11 cellular contexts compared by ENCODE assay signal in the genomic region with DNA sequence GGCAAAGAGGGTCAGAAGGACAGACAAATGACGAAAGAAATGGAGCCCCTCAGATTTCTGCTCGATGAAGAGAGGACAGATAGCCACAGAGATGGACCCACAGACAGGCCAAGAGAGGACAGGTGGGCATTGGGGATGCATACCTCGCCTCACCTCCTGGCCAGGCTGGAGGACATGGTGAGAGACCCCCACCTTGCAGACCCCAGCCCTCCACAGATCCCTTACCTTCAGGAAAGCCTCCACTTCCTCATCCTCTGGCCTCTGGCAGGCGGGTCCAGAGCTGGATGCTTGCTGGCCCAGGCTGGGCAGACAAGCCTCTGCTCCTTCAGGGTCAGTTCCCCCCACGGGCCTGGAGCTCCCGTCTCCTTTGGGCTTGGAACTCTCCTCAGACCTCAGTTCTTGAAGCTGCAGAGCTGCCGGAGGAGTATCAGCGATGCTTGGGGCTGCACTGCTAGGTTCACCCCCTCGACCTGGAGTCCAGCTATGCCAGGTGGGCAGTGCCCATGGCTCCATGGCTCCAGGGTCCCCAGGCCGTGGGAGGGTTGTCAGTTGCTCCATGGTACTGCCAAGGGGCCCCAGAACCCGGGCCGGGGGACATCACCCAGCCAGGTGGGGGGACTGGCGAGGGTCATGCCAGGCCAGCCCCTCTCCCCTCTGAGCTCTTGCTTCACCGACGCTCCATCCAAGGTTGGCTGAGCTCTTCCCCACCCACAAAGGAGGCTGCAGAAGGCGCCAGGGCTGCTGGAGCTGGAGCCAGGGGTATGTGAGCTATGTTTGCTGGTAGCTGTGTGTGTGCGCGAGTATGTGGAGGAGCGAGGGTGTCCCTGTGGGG. TPM values are rescaled to one million over a fixed set of nuclear protein-coding genes. Genes with fewer than 3 reads are reported as not detected.
DNase-seq lines count a peak whose midpoint lies in the region; ATAC-seq and TF ChIP-seq lines count a peak whose summit lies in the region.
"Had no signal": no experiment of that assay in that cellular context is flagged by ENCODE, and none has a peak within 500 bp of the region (broad histone marks: within the 10 kb centered on the region; RNA-seq: fewer than 3 reads in every experiment).

No MANE protein-coding gene starts in this region.

- no peak overlapping the region for H4K5ac ChIP-seq in H9 (ENCODE audit: insufficient read length, low read depth, low read length)

- no peaks in the 10 kb centered on the region for H3K9me3 ChIP-seq in Caco-2
- H3K9me3 ChIP-seq in H9 (ENCODE audit: control insufficient read depth, low read depth, low read length), result no peaks in the 10 kb centered on the region
- no peaks in the 10 kb centered on the region for H3K9me3 ChIP-seq in body of pancreas

- no peaks in the 10 kb centered on the region for H3K79me1 ChIP-seq in H9 (ENCODE audit: insufficient read depth, low read depth, low read length, poor library complexity, severe bottlenecking)

- BruUV-seq in Caco-2 (replicated peaks; lab: Mats Ljungman, UMichigan), result no TSS peak

- H3K4ac ChIP-seq in H9 (ENCODE audit: low read depth, low read length), result no peak overlapping the region

- peak overlapping the region; percentile 44 for H3K18ac ChIP-seq in H9 (ENCODE audit: insufficient read length, low read depth, low read length)

- intact Hi-C loops in Caco-2 (cut with micrococcal nuclease; ENCODE audit: unreplicated experiment), result no loop called here
- intact Hi-C loops in activated T-helper 1 cell treated with anti-CD3 and anti-CD28 coated beads, Interleukin-12 subunit alpha, Interleukin-12 subunit beta, Interleukin-2, Interleukin-4 antibody, amounts not matched to agents 30 ng/mL and 10 ng/mL and 1 ng/mL, durations not matched to agents 14 hours and 24 hours and 36 hours (cut with micrococcal nuclease), result loop anchor here (1.0 to 2.0 kb wide), 3 partner anchors 90 to 245 kb away; a partner anchor contains a TSS
- intact Hi-C loops in body of pancreas (cut with DNase I), result no loop called here

- in situ Hi-C loops in GM13976 (cut with MboI; ENCODE audit: low sequenced_read_pairs, unreplicated experiment), result no loop called here

- POLR2A ChIA-PET in Caco-2 (lab: Charles Lee), result interaction anchor here (0.5 kb wide), 1 partner anchor 96 kb away, joined by 4 read pairs; no protein-coding TSS in a partner anchor

- no peak overlapping the region for H2AK5ac ChIP-seq in H9 (ENCODE audit: insufficient read length, low read length)

- H3K36me3 Mint-ChIP-seq in Caco-2 (ENCODE audit: insufficient read depth, unreplicated experiment), result peaks cover 15% of the 10 kb centered on the region
- no peaks in the 10 kb centered on the region; a peak in 1 of 7 replicates for H3K36me3 Mint-ChIP-seq in H9 (ENCODE audit: insufficient read depth in 1 of 3, low read depth in 3 of 3)
- H3K36me3 Mint-ChIP-seq in activated T-helper 1 cell treated with anti-CD3 and anti-CD28 coated beads, Interleukin-12 subunit alpha, Interleukin-12 subunit beta, Interleukin-2, Interleukin-4 antibody, amounts not matched to agents 30 ng/mL and 10 ng/mL and 1 ng/mL, durations not matched to agents 14 hours and 24 hours and 36 hours (ENCODE audit: low read depth), result peaks cover 41% of the 10 kb centered on the region
- peaks cover 21% of the 10 kb centered on the region for H3K36me3 Mint-ChIP-seq in natural killer cell treated with Interleukin-12 subunit alpha and Interleukin-12 subunit beta and Interleukin-15 and Interleukin-18, amount 100 ng/mL, for 72 hours

- H2AFZ ChIP-seq in H9 (ENCODE audit: low read length), result no peak overlapping the region

- no peak overlapping the region for H2BK5ac ChIP-seq in H9 (ENCODE audit: insufficient read length, low read length)

- H2BK120ac ChIP-seq in H9 (ENCODE audit: low read depth, low read length, poor library complexity, severe bottlenecking), result no peak overlapping the region

- peak overlapping the region; percentile 16; the same call in 1 of the 2 replicates for H3K14ac ChIP-seq in H9 (ENCODE audit: insufficient read depth, low read length)

- H3K4me1 Mint-ChIP-seq in Caco-2 (ENCODE audit: low read depth, unreplicated experiment), result peaks cover 14% of the 10 kb centered on the region
- peaks cover 48 to 62% of the 10 kb centered on the region in 2 experiments for H3K4me1 Mint-ChIP-seq in H9
- peaks cover 44% of the 10 kb centered on the region for H3K4me1 Mint-ChIP-seq in activated T-helper 1 cell treated with anti-CD3 and anti-CD28 coated beads, Interleukin-12 subunit alpha, Interleukin-12 subunit beta, Interleukin-2, Interleukin-4 antibody, amounts not matched to agents 30 ng/mL and 10 ng/mL and 1 ng/mL, durations not matched to agents 14 hours and 24 hours and 36 hours (ENCODE audit: low read depth)
- H3K4me1 Mint-ChIP-seq in natural killer cell treated with Interleukin-12 subunit alpha and Interleukin-12 subunit beta and Interleukin-15 and Interleukin-18, amount 100 ng/mL, for 72 hours (ENCODE audit: low read depth in 2 of 2), result peaks cover 65 to 73% of the 10 kb centered on the region in 2 donors

- H3K23me2 ChIP-seq in H9 (ENCODE audit: insufficient read length, low read depth, low read length, poor library complexity, severe bottlenecking), result peaks cover 12% of the 10 kb centered on the region

- no peak for ATAC-seq in natural killer cell treated with Interleukin-12 subunit alpha and Interleukin-12 subunit beta and Interleukin-15 and Interleukin-18, amount 100 ng/mL, for 72 hours
- ATAC-seq in body of pancreas, result no peak

- CTCF ChIA-PET in Caco-2 (lab: Charles Lee), result interaction anchor here (1.0 kb wide), 2 partner anchors 10 to 90 kb away, joined by 4 read pairs; a partner anchor contains a TSS

- H3K4me3 ChIP-seq in Caco-2 (ENCODE audit: low read depth, low read length), result no peak overlapping the region
- H3K4me3 ChIP-seq in body of pancreas, result no peak overlapping the region

- H3K36me3 ChIP-seq in Caco-2 (ENCODE audit: control insufficient read depth, insufficient read depth, low read length) (no peaks in the 10 kb centered on the region), body of pancreas (replicated peaks in 1 of 2; ENCODE audit: insufficient read depth in 1 of 2, low read depth in 2 of 2) (no peaks in the 10 kb centered on the region)

- H3K9me3 Mint-ChIP-seq in Caco-2 (ENCODE audit: unreplicated experiment) (no peaks in the 10 kb centered on the region), H9 (no peaks in the 10 kb centered on the region)
- H3K9me3 Mint-ChIP-seq in activated T-helper 1 cell treated with anti-CD3 and anti-CD28 coated beads, Interleukin-12 subunit alpha, Interleukin-12 subunit beta, Interleukin-2, Interleukin-4 antibody, amounts not matched to agents 30 ng/mL and 10 ng/mL and 1 ng/mL, durations not matched to agents 14 hours and 24 hours and 36 hours, result no peaks in the 10 kb centered on the region
- H3K9me3 Mint-ChIP-seq in natural killer cell treated with Interleukin-12 subunit alpha and Interleukin-12 subunit beta and Interleukin-15 and Interleukin-18, amount 100 ng/mL, for 72 hours, result no peaks in the 10 kb centered on the region

- no peak overlapping the region for H3K23ac ChIP-seq in H9 (ENCODE audit: insufficient read length, low read depth, low read length)

- H3K27me3 ChIP-seq in Caco-2 (replicated peaks; ENCODE audit: control insufficient read depth, insufficient read depth, low read length) (no peaks in the 10 kb centered on the region), H9 (ENCODE audit: insufficient read depth, low read length) (no peaks in the 10 kb centered on the region; the same call in 1 of the 2 replicates), body of pancreas (no peaks in the 10 kb centered on the region)

- H3K79me2 ChIP-seq in H9 (ENCODE audit: insufficient read depth, low read length), result no peaks in the 10 kb centered on the region

- no peak for TF ChIP-seq POLR2A in body of pancreas (IDR thresholded peaks at IDR 0.05)

- no peak overlapping the region for H2BK12ac ChIP-seq in H9 (ENCODE audit: insufficient read length, low read depth, low read length)

- no peak overlapping the region for H3T11ph ChIP-seq in H9 (ENCODE audit: low read length)

- no peak overlapping the region for H2BK20ac ChIP-seq in H9 (ENCODE audit: low read depth, low read length, poor library complexity, severe bottlenecking)

- H3K4me2 ChIP-seq in H9 (ENCODE audit: insufficient read depth, insufficient read length, low read length), result no peak overlapping the region

- H3K27ac Mint-ChIP-seq in Caco-2 (ENCODE audit: unreplicated experiment) (peak overlapping the region; percentile 27), H9 (peak overlapping the region; percentile 5 to 37 (median 8); a peak in 2 of 7 replicates)
- H3K27ac Mint-ChIP-seq in activated T-helper 1 cell treated with anti-CD3 and anti-CD28 coated beads, Interleukin-12 subunit alpha, Interleukin-12 subunit beta, Interleukin-2, Interleukin-4 antibody, amounts not matched to agents 30 ng/mL and 10 ng/mL and 1 ng/mL, durations not matched to agents 14 hours and 24 hours and 36 hours, result peak overlapping the region; percentile 93
- peak overlapping the region; percentile 100 for H3K27ac Mint-ChIP-seq in natural killer cell treated with Interleukin-12 subunit alpha and Interleukin-12 subunit beta and Interleukin-15 and Interleukin-18, amount 100 ng/mL, for 72 hours

- no peak overlapping the region for H3K9ac ChIP-seq in H9 (ENCODE audit: extremely low read depth, insufficient read length, low read length)

- no peak overlapping the region for H2BK15ac ChIP-seq in H9 (ENCODE audit: low read depth, low read length)

- TF ChIP-seq CTCF in Caco-2 (IDR thresholded peaks at IDR 0.05; ENCODE audit: insufficient read depth in 1 of 2, low read depth in 1 of 2, low read length in 1 of 2, severe bottlenecking in 1 of 2, unreplicated experiment in 1 of 2) (no peak), H9 (conservative IDR thresholded peaks at IDR 0.05) (no peak), body of pancreas (IDR thresholded peaks at IDR 0.05) (no peak), GM13976 (IDR thresholded peaks at IDR 0.05; ENCODE audit: borderline replicate concordance, control extremely low read depth, extremely low read depth, insufficient read depth, missing control alignments) (no peak)

- H3K4me3 Mint-ChIP-seq in Caco-2 (ENCODE audit: unreplicated experiment), result no peak overlapping the region
- no peak overlapping the region; a peak in 2 of 5 replicates for H3K4me3 Mint-ChIP-seq in H9
- peak overlapping the region; percentile 100 for H3K4me3 Mint-ChIP-seq in activated T-helper 1 cell treated with anti-CD3 and anti-CD28 coated beads, Interleukin-12 subunit alpha, Interleukin-12 subunit beta, Interleukin-2, Interleukin-4 antibody, amounts not matched to agents 30 ng/mL and 10 ng/mL and 1 ng/mL, durations not matched to agents 14 hours and 24 hours and 36 hours
- H3K4me3 Mint-ChIP-seq in natural killer cell treated with Interleukin-12 subunit alpha and Interleukin-12 subunit beta and Interleukin-15 and Interleukin-18, amount 100 ng/mL, for 72 hours, result peak overlapping the region; percentile 80

- no peak overlapping the region for H3K27ac ChIP-seq in H9 (ENCODE audit: insufficient read length, low read depth, low read length)
- H3K27ac ChIP-seq in body of pancreas, result no peak overlapping the region

- DNase-seq in Caco-2, result no peak
- DNase-seq in H9, result no peak
- no peak for DNase-seq in activated T-helper 1 cell treated with anti-CD3 and anti-CD28 coated beads, Interleukin-12 subunit alpha, Interleukin-12 subunit beta, Interleukin-2, Interleukin-4 antibody, amounts not matched to agents 30 ng/mL and 10 ng/mL and 1 ng/mL, durations not matched to agents 14 hours and 24 hours and 36 hours (ENCODE audit: low spot score)
- no peak for DNase-seq in natural killer cell treated with Interleukin-12 subunit alpha and Interleukin-12 subunit beta and Interleukin-15 and Interleukin-18, amount 100 ng/mL, for 72 hours (ENCODE audit: low spot score)
- DNase-seq in body of pancreas, result no peak
- no peak for DNase-seq in NCI-H226
- DNase-seq in NCI-H2081 treated with DMSO at 0.1 percent for 48 hours (lab: John Stamatoyannopoulos, UW), result no peak
- no peak for DNase-seq in GM13976 (ENCODE audit: low spot score)
- DNase-seq: NCI-H1694 treated with DMSO at 0.1 percent for 48 hours had no signal

- no CpG with 5 or more reads among the region's 19 CpGs for WGBS in H9 (ENCODE audit: extremely low coverage, insufficient read length, low lambda C conversion rate)
- 61 to 70% methylated on average over 7 to 19 of the region's 19 CpGs for WGBS in body of pancreas, 2 donors

- H3K4me1 ChIP-seq in Caco-2 (no peaks in the 10 kb centered on the region; the same call in 1 of the 2 replicates), H9 (ENCODE audit: insufficient read depth, low read length) (peaks cover 5% of the 10 kb centered on the region; the same call in 1 of the 2 replicates), body of pancreas (peaks cover 14% of the 10 kb centered on the region)

- H3K56ac ChIP-seq in H9 (ENCODE audit: insufficient read length, low read depth, low read length), result no peak overlapping the region

- H4K20me1 ChIP-seq in H9 (ENCODE audit: control insufficient read depth, insufficient read depth, insufficient read length), result no peaks in the 10 kb centered on the region

- no peak overlapping the region for H4K8ac ChIP-seq in H9 (replicated peaks; ENCODE audit: insufficient read length, low read depth, low read length)

- no peaks in the 10 kb centered on the region for H3K27me3 Mint-ChIP-seq in Caco-2 (ENCODE audit: insufficient read depth, unreplicated experiment)
- H3K27me3 Mint-ChIP-seq in H9 (ENCODE audit: low read depth), result peaks cover 28% of the 10 kb centered on the region
- no peaks in the 10 kb centered on the region for H3K27me3 Mint-ChIP-seq in activated T-helper 1 cell treated with anti-CD3 and anti-CD28 coated beads, Interleukin-12 subunit alpha, Interleukin-12 subunit beta, Interleukin-2, Interleukin-4 antibody, amounts not matched to agents 30 ng/mL and 10 ng/mL and 1 ng/mL, durations not matched to agents 14 hours and 24 hours and 36 hours (ENCODE audit: insufficient read depth)
- no peaks in the 10 kb centered on the region for H3K27me3 Mint-ChIP-seq in natural killer cell treated with Interleukin-12 subunit alpha and Interleukin-12 subunit beta and Interleukin-15 and Interleukin-18, amount 100 ng/mL, for 72 hours

- H4K91ac ChIP-seq in H9 (ENCODE audit: insufficient read length, low read depth, low read length), result no peak overlapping the region

RNA-seq across cellular contexts. Expression of a gene that starts 1.0 kb away (rescaled TPM):
- total RNA-seq in Caco-2 (2022) (6.0 and 7.4 TPM in 2 replicates), H9 (2021) (17.3 and 19.0 TPM in 2 replicates), body of pancreas (10 to 100 TPM; 21.0 to 22.7 TPM)
- 31.4 and 35.1 TPM in 2 replicates for total RNA-seq in activated T-helper 1 cell treated with anti-CD3 and anti-CD28 coated beads, Interleukin-12 subunit alpha, Interleukin-12 subunit beta, Interleukin-2, Interleukin-4 antibody, amounts not matched to agents 30 ng/mL and 10 ng/mL and 1 ng/mL, durations not matched to agents 14 hours and 24 hours and 36 hours
- 10 to 100 TPM; 54.0 to 82.3 TPM for total RNA-seq in natural killer cell treated with Interleukin-12 subunit alpha and Interleukin-12 subunit beta and Interleukin-15 and Interleukin-18, amount 100 ng/mL, for 72 hours

RNA-seq across cellular contexts. Expression of a gene that starts 24.4 kb away (rescaled TPM):
- 70.9 and 71.4 TPM in 2 replicates for total RNA-seq in Caco-2 (2022)
- total RNA-seq in H9 (2021), result 107 and 109 TPM in 2 replicates
- total RNA-seq in activated T-helper 1 cell treated with anti-CD3 and anti-CD28 coated beads, Interleukin-12 subunit alpha, Interleukin-12 subunit beta, Interleukin-2, Interleukin-4 antibody, amounts not matched to agents 30 ng/mL and 10 ng/mL and 1 ng/mL, durations not matched to agents 14 hours and 24 hours and 36 hours, result 138 and 142 TPM in 2 replicates
- total RNA-seq in natural killer cell treated with Interleukin-12 subunit alpha and Interleukin-12 subunit beta and Interleukin-15 and Interleukin-18, amount 100 ng/mL, for 72 hours, result 100 to 1,000 TPM in 1 of 2 donors, 10 to 100 TPM in 1; 84.0 to 143 TPM
- 10 to 100 TPM; 10.2 to 24.4 TPM for total RNA-seq in body of pancreas

RNA-seq across cellular contexts. Expression of a gene that starts 46.8 kb away (rescaled TPM):
- total RNA-seq in Caco-2 (2022) (0.23 TPM in 1 of 2 replicates, not detected in the other), H9 (2021) (not detected in 2 replicates), body of pancreas (not detected)
- not detected in 2 replicates for total RNA-seq in activated T-helper 1 cell treated with anti-CD3 and anti-CD28 coated beads, Interleukin-12 subunit alpha, Interleukin-12 subunit beta, Interleukin-2, Interleukin-4 antibody, amounts not matched to agents 30 ng/mL and 10 ng/mL and 1 ng/mL, durations not matched to agents 14 hours and 24 hours and 36 hours
- not detected for total RNA-seq in natural killer cell treated with Interleukin-12 subunit alpha and Interleukin-12 subunit beta and Interleukin-15 and Interleukin-18, amount 100 ng/mL, for 72 hours
- total RNA-seq: fibroblast of lung; T-helper 2 cell treated with Interferon-gamma antibody and Interleukin-4, amounts not matched to agents 100 ng/mL and 5 ng/mL, for 36 hours had no signal

Comparison
In these comparisons a context has a peak if more than half of its experiments do, and no peak if none do; other contexts are left out.
1. H3K27ac Mint-ChIP-seq: peak in every context shown above with its lines; median percentile 100 in natural killer cell treated with Interleukin-12 subunit alpha and Interleukin-12 subunit beta and Interleukin-15 and Interleukin-18, amount 100 ng/mL, for 72 hours; 93 in activated T-helper 1 cell treated with anti-CD3 and anti-CD28 coated beads, Interleukin-12 subunit alpha, Interleukin-12 subunit beta, Interleukin-2, Interleukin-4 antibody, amounts not matched to agents 30 ng/mL and 10 ng/mL and 1 ng/mL, durations not matched to agents 14 hours and 24 hours and 36 hours; 27 in Caco-2; 8 in H9.
2. H3K4me3 Mint-ChIP-seq: peak in activated T-helper 1 cell treated with anti-CD3 and anti-CD28 coated beads, Interleukin-12 subunit alpha, Interleukin-12 subunit beta, Interleukin-2, Interleukin-4 antibody, amounts not matched to agents 30 ng/mL and 10 ng/mL and 1 ng/mL, durations not matched to agents 14 hours and 24 hours and 36 hours (single experiment) and natural killer cell treated with Interleukin-12 subunit alpha and Interleukin-12 subunit beta and Interleukin-15 and Interleukin-18, amount 100 ng/mL, for 72 hours (single experiment); none in Caco-2 (single experiment) and H9 (0 of 2).